Comparison of ENCODE assay signal across 20 cellular contexts in the genomic region with DNA sequence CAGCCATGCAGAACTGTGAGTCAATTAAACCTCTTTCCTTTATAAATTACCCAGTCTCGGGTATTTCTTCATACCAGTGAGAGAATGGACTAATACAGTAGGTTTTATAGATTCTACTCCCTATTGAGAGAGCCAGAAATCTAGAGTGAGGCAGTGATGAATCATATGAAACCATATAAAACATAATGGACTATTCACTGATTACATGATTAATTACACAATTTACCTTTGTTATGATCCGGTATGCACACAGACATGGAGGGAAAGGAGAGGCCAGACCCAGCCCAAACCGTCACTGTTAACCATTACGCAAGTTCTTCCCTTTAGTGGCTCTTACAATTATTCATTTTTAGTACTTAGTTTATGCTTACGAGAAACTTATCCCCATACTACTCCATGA.
DNase-seq lines count a peak whose midpoint lies in the region; ATAC-seq, FAIRE-seq and TF ChIP-seq lines count a peak whose summit lies in the region.
"Had no signal": no experiment of that assay in that cellular context is flagged by ENCODE, and none has a peak within 500 bp of the region (broad histone marks: within the 10 kb centered on the region; RNA-seq: fewer than 3 reads in every experiment).

No MANE protein-coding gene starts in this region.

- DNase-seq in H54 (ENCODE audit: insufficient read length, low spot score) = no peak
- peak; percentile 49 for DNase-seq in M059J (ENCODE audit: low read depth)
- DNase-seq in bronchial epithelial cell (ENCODE audit: low read depth) = peak; percentile 82
- DNase-seq in keratinocyte (ENCODE audit: low read depth, low spot score) = peak; percentile 23
- no peak for DNase-seq in SW 1271 (lab: John Stamatoyannopoulos, UW)
- DNase-seq in cerebellar nuclear complex (lab: John Stamatoyannopoulos, UW) = no peak
- no peak for DNase-seq in T-helper 17 cell
- DNase-seq: C1 segment of cervical spinal cord; CD4-positive, alpha-beta T cell; DMS153; DMS79 treated with DMSO at 0.1 percent for 48 hours; EL; GDM1 had no signal

- H3K4me2 ChIP-seq in keratinocyte (ENCODE audit: control insufficient read depth, extremely low read depth, insufficient read depth, low read depth, low read length) = no peak overlapping the region

- H3K9me3 ChIP-seq in keratinocyte (ENCODE audit: control insufficient read depth, low read depth, low read length) (peaks cover 3% of the 10 kb centered on the region), T-helper 17 cell (ENCODE audit: control insufficient read depth, low read length, poor library complexity, severe bottlenecking) (no peaks in the 10 kb centered on the region)

- no peaks in the 10 kb centered on the region for H3K4me1 ChIP-seq in keratinocyte (ENCODE audit: control insufficient read depth, extremely low read depth, insufficient read depth, low read length)

- no peaks in the 10 kb centered on the region for H3K79me2 ChIP-seq in keratinocyte (ENCODE audit: control insufficient read depth, insufficient read depth, low read length)

- H3K36me3 Mint-ChIP-seq in T-helper 17 cell (ENCODE audit: low read depth) = no peaks in the 10 kb centered on the region

- H3K4me3 Mint-ChIP-seq in T-helper 17 cell = no peak overlapping the region
- H3K4me3 Mint-ChIP-seq: B cell; CD4-positive, alpha-beta T cell had no signal

- no peak for ATAC-seq in T-helper 17 cell
- ATAC-seq: HCT116 had no signal

- FAIRE-seq in H54 (lab: Jason Lieb, UNC) = peak; percentile 6
- FAIRE-seq in bronchial epithelial cell (lab: Jason Lieb, UNC) = no peak
- no peak for FAIRE-seq in keratinocyte (lab: Jason Lieb, UNC)
- FAIRE-seq: A204.1, GM12892, GM19239, H1 had no signal

- H3K27ac Mint-ChIP-seq in T-helper 17 cell = no peak overlapping the region
- H3K27ac Mint-ChIP-seq: B cell; CD4-positive, alpha-beta T cell had no signal

- H3K9ac ChIP-seq in keratinocyte (ENCODE audit: control insufficient read depth, extremely low read depth, insufficient read depth, low read length) = no peak overlapping the region

- H3K27me3 ChIP-seq in bronchial epithelial cell (ENCODE audit: control insufficient read depth, insufficient read depth, low read length) (no peaks in the 10 kb centered on the region), keratinocyte (ENCODE audit: control insufficient read depth, extremely low read depth, insufficient read depth, low read length) (no peaks in the 10 kb centered on the region)

- H3K4me1 Mint-ChIP-seq in T-helper 17 cell = no peaks in the 10 kb centered on the region
- H3K4me1 Mint-ChIP-seq: B cell had no signal

- dilution Hi-C loops in keratinocyte (cut with MboI; ENCODE audit: extremely low pct_ligation_motif_present, low sequenced_read_pairs) = no loop called here

- H3K4me3 ChIP-seq in bronchial epithelial cell (ENCODE audit: low read depth, low read length) (no peak overlapping the region), keratinocyte (ENCODE audit: control insufficient read depth in 2 of 3, extremely low read depth in 1 of 3, insufficient read depth in 2 of 3, low read depth in 1 of 3, low read length in 3 of 3) (no peak overlapping the region)

- H3K27ac ChIP-seq in keratinocyte (ENCODE audit: control insufficient read depth, insufficient read depth, low read length) = peak overlapping the region; percentile 32
- H3K27ac ChIP-seq: HL-60 had no signal

- H3K27me3 Mint-ChIP-seq in T-helper 17 cell = no peaks in the 10 kb centered on the region
- H3K27me3 Mint-ChIP-seq: B cell; CD4-positive, alpha-beta T cell had no signal

- H3K36me3 ChIP-seq in bronchial epithelial cell (ENCODE audit: control insufficient read depth, insufficient read depth, low read length) = no peaks in the 10 kb centered on the region
- H3K36me3 ChIP-seq in keratinocyte (ENCODE audit: control insufficient read depth in 2 of 2, extremely low read depth in 1 of 2, insufficient read depth in 2 of 2, low read length in 2 of 2) = no peaks in the 10 kb centered on the region

- H3K9me1 ChIP-seq in keratinocyte (ENCODE audit: control insufficient read depth, extremely low read depth, insufficient read depth, low read length) = no peaks in the 10 kb centered on the region

- no peak overlapping the region for H2AFZ ChIP-seq in keratinocyte (ENCODE audit: control insufficient read depth, low read length)

- TF ChIP-seq POLR2A in H54 (IDR thresholded peaks at IDR 0.05; ENCODE audit: low read depth, low read length) = no peak

- no peak for TF ChIP-seq CTCF in bronchial epithelial cell (IDR thresholded peaks at IDR 0.05; ENCODE audit: insufficient read depth, low read length, severe bottlenecking)
- no peak for TF ChIP-seq CTCF in keratinocyte (optimal IDR thresholded peaks at IDR 0.05 in 1 of 3, IDR thresholded peaks at IDR 0.05 in 1 of 3, conservative IDR thresholded peaks at IDR 0.05 in 1 of 3; ENCODE audit: extremely low read depth in 1 of 3, insufficient read depth in 2 of 3, low read length in 3 of 3)

- no peaks in the 10 kb centered on the region for H4K20me1 ChIP-seq in keratinocyte (ENCODE audit: control insufficient read depth, extremely low read depth, insufficient read depth, low read length)

Comparison
In these comparisons a context has a peak if more than half of its experiments do, and no peak if none do; other contexts are left out.
1. DNase-seq: peak in M059J (single experiment), bronchial epithelial cell (single experiment) and keratinocyte (single experiment); none in H54 (single experiment), SW 1271 (0 of 2), cerebellar nuclear complex (0 of 2) and T-helper 17 cell (0 of 3).